Comparison of ENCODE assay signal across 12 cellular contexts in genomic region chr5:56853710-56854109, GRCh38. TPM values are rescaled to one million over a fixed set of nuclear protein-coding genes. Genes with fewer than 3 reads are reported as not detected.
DNase-seq lines count a peak whose midpoint lies in the region; ATAC-seq and TF ChIP-seq lines count a peak whose summit lies in the region.
"Had no signal": no experiment of that assay in that cellular context is flagged by ENCODE, and none has a peak within 500 bp of the region (broad histone marks: within the 10 kb centered on the region; RNA-seq: fewer than 3 reads in every experiment).

No MANE protein-coding gene starts in this region.

- no peak overlapping the region for H2AFZ ChIP-seq in H9 (ENCODE audit: low read length)

- peak overlapping the region; percentile 0 for H3K27ac Mint-ChIP-seq in activated CD4-positive, alpha-beta T cell treated with anti-CD3 and anti-CD28 coated beads, Interleukin-2, amount 10 ng/mL, durations not matched to agents 7 days and 5 days
- H3K27ac Mint-ChIP-seq in H9 (peak overlapping the region in 2 of 3 experiments; percentile 6 to 48; a peak in 3 of 7 replicates), nephron (peak overlapping the region; percentile 1 to 72 (median 12))
- peak overlapping the region; percentile 29 for H3K27ac Mint-ChIP-seq in activated T-helper 1 cell treated with anti-CD3 and anti-CD28 coated beads, Interleukin-12 subunit alpha, Interleukin-12 subunit beta, Interleukin-2, Interleukin-4 antibody, amounts not matched to agents 30 ng/mL and 10 ng/mL and 1 ng/mL, durations not matched to agents 14 hours and 24 hours and 36 hours

- H3K4me2 ChIP-seq in H9 (ENCODE audit: insufficient read depth, insufficient read length, low read length), result no peak overlapping the region

- no peak overlapping the region for H3K23ac ChIP-seq in H9 (ENCODE audit: insufficient read length, low read depth, low read length)

- H3K23me2 ChIP-seq in H9 (ENCODE audit: insufficient read length, low read depth, low read length, poor library complexity, severe bottlenecking), result no peaks in the 10 kb centered on the region

- H3K14ac ChIP-seq in H9 (ENCODE audit: insufficient read depth, low read length), result no peak overlapping the region

- no peak for TF ChIP-seq CTCF in H9 (conservative IDR thresholded peaks at IDR 0.05)
- no peak for TF ChIP-seq CTCF in nephron (IDR thresholded peaks at IDR 0.05; ENCODE audit: unreplicated experiment in 3 of 3)
- TF ChIP-seq CTCF in BE2C (IDR thresholded peaks at IDR 0.05; ENCODE audit: low read depth, low read length), result no peak

- POLR2A ChIA-PET in activated CD4-positive, alpha-beta T cell treated with anti-CD3 and anti-CD28 coated beads, Interleukin-2, amount 10 ng/mL, durations not matched to agents 7 days and 5 days (lab: Charles Lee), result no interaction called here

- H4K5ac ChIP-seq in H9 (ENCODE audit: insufficient read length, low read depth, low read length), result no peak overlapping the region

- H2BK15ac ChIP-seq in H9 (ENCODE audit: low read depth, low read length), result no peak overlapping the region

- DNase-seq in activated CD4-positive, alpha-beta T cell treated with anti-CD3 and anti-CD28 coated beads, Interleukin-2, amount 10 ng/mL, durations not matched to agents 7 days and 5 days, result no peak
- no peak for DNase-seq in activated CD4-positive, alpha-beta T cell treated with anti-CD3 and anti-CD28 coated beads for 4 hours
- DNase-seq in H9, result no peak
- no peak for DNase-seq in activated T-helper 1 cell treated with anti-CD3 and anti-CD28 coated beads, Interleukin-12 subunit alpha, Interleukin-12 subunit beta, Interleukin-2, Interleukin-4 antibody, amounts not matched to agents 30 ng/mL and 10 ng/mL and 1 ng/mL, durations not matched to agents 14 hours and 24 hours and 36 hours (ENCODE audit: low spot score)
- no peak for DNase-seq in BE2C
- no peak for DNase-seq in stimulated activated CD4-positive, alpha-beta T cell treated with anti-CD3 and anti-CD28 coated beads, Interleukin-4, amount 100 ng/mL, for 1 hour
- DNase-seq: amniotic stem cell, hypothalamus, NCI-H187 treated with DMSO at 0.1 percent for 48 hours had no signal

- H3K36me3 Mint-ChIP-seq in activated CD4-positive, alpha-beta T cell treated with anti-CD3 and anti-CD28 coated beads, Interleukin-2, amount 10 ng/mL, durations not matched to agents 7 days and 5 days (ENCODE audit: low read depth), result peaks cover 42% of the 10 kb centered on the region
- H3K36me3 Mint-ChIP-seq in H9 (ENCODE audit: insufficient read depth in 1 of 3, low read depth in 3 of 3) (no peaks in the 10 kb centered on the region), nephron (ENCODE audit: low read depth) (no peaks in the 10 kb centered on the region)
- H3K36me3 Mint-ChIP-seq in activated T-helper 1 cell treated with anti-CD3 and anti-CD28 coated beads, Interleukin-12 subunit alpha, Interleukin-12 subunit beta, Interleukin-2, Interleukin-4 antibody, amounts not matched to agents 30 ng/mL and 10 ng/mL and 1 ng/mL, durations not matched to agents 14 hours and 24 hours and 36 hours (ENCODE audit: low read depth), result peaks cover 6% of the 10 kb centered on the region

- no peak overlapping the region for H3K4me3 Mint-ChIP-seq in activated CD4-positive, alpha-beta T cell treated with anti-CD3 and anti-CD28 coated beads, Interleukin-2, amount 10 ng/mL, durations not matched to agents 7 days and 5 days
- H3K4me3 Mint-ChIP-seq in H9, result no peak overlapping the region
- no peak overlapping the region for H3K4me3 Mint-ChIP-seq in activated T-helper 1 cell treated with anti-CD3 and anti-CD28 coated beads, Interleukin-12 subunit alpha, Interleukin-12 subunit beta, Interleukin-2, Interleukin-4 antibody, amounts not matched to agents 30 ng/mL and 10 ng/mL and 1 ng/mL, durations not matched to agents 14 hours and 24 hours and 36 hours
- peak overlapping the region in 1 of 3 experiments; percentile 0 for H3K4me3 Mint-ChIP-seq in nephron

- H4K91ac ChIP-seq in H9 (ENCODE audit: insufficient read length, low read depth, low read length), result no peak overlapping the region

- no peaks in the 10 kb centered on the region for H3K79me1 ChIP-seq in H9 (ENCODE audit: insufficient read depth, low read depth, low read length, poor library complexity, severe bottlenecking)

- intact Hi-C loops in activated T-helper 1 cell treated with anti-CD3 and anti-CD28 coated beads, Interleukin-12 subunit alpha, Interleukin-12 subunit beta, Interleukin-2, Interleukin-4 antibody, amounts not matched to agents 30 ng/mL and 10 ng/mL and 1 ng/mL, durations not matched to agents 14 hours and 24 hours and 36 hours (cut with micrococcal nuclease), result loop anchor here (5.0 kb wide), 1 partner anchor 36 kb away; the partner anchor contains the start of gene MAP3K1

- no peak overlapping the region for H3T11ph ChIP-seq in H9 (ENCODE audit: low read length)

- H4K8ac ChIP-seq in H9 (replicated peaks; ENCODE audit: insufficient read length, low read depth, low read length), result no peak overlapping the region

- no peaks in the 10 kb centered on the region; the same call in 1 of the 2 replicates for H3K4me1 ChIP-seq in H9 (ENCODE audit: insufficient read depth, low read length)
- H3K4me1 ChIP-seq in BE2C, result peaks cover 22% of the 10 kb centered on the region

- H3K27me3 Mint-ChIP-seq in activated CD4-positive, alpha-beta T cell treated with anti-CD3 and anti-CD28 coated beads, Interleukin-2, amount 10 ng/mL, durations not matched to agents 7 days and 5 days, result no peaks in the 10 kb centered on the region
- H3K27me3 Mint-ChIP-seq in H9 (ENCODE audit: low read depth), result no peaks in the 10 kb centered on the region
- H3K27me3 Mint-ChIP-seq in activated T-helper 1 cell treated with anti-CD3 and anti-CD28 coated beads, Interleukin-12 subunit alpha, Interleukin-12 subunit beta, Interleukin-2, Interleukin-4 antibody, amounts not matched to agents 30 ng/mL and 10 ng/mL and 1 ng/mL, durations not matched to agents 14 hours and 24 hours and 36 hours (ENCODE audit: insufficient read depth), result no peaks in the 10 kb centered on the region
- no peaks in the 10 kb centered on the region for H3K27me3 Mint-ChIP-seq in nephron (ENCODE audit: low read depth)

- no peak overlapping the region for H2BK20ac ChIP-seq in H9 (ENCODE audit: low read depth, low read length, poor library complexity, severe bottlenecking)

- CTCF ChIA-PET in activated CD4-positive, alpha-beta T cell treated with anti-CD3 and anti-CD28 coated beads, Interleukin-2, amount 10 ng/mL, durations not matched to agents 7 days and 5 days (lab: Charles Lee), result interaction anchor here (0.6 kb wide), 1 partner anchor 337 kb away, joined by 4 read pairs; no protein-coding TSS in a partner anchor

- no peak overlapping the region for H2AK5ac ChIP-seq in H9 (ENCODE audit: insufficient read length, low read length)

- no peak overlapping the region for H3K27ac ChIP-seq in H9 (ENCODE audit: insufficient read length, low read depth, low read length)

- H3K18ac ChIP-seq in H9 (ENCODE audit: insufficient read length, low read depth, low read length), result no peak overlapping the region

- ATAC-seq in HG03378 (IDR thresholded peaks at IDR 0.05; ENCODE audit: unreplicated experiment), result no peak
- ATAC-seq: right cardiac atrium had no signal

- peaks cover 34% of the 10 kb centered on the region for H3K36me3 ChIP-seq in BE2C

- peaks cover 66% of the 10 kb centered on the region for H3K4me1 Mint-ChIP-seq in activated CD4-positive, alpha-beta T cell treated with anti-CD3 and anti-CD28 coated beads, Interleukin-2, amount 10 ng/mL, durations not matched to agents 7 days and 5 days
- H3K4me1 Mint-ChIP-seq in H9 (peaks cover 12 to 23% of the 10 kb centered on the region in 2 experiments), nephron (peaks cover 51% of the 10 kb centered on the region)
- H3K4me1 Mint-ChIP-seq in activated T-helper 1 cell treated with anti-CD3 and anti-CD28 coated beads, Interleukin-12 subunit alpha, Interleukin-12 subunit beta, Interleukin-2, Interleukin-4 antibody, amounts not matched to agents 30 ng/mL and 10 ng/mL and 1 ng/mL, durations not matched to agents 14 hours and 24 hours and 36 hours (ENCODE audit: low read depth), result peaks cover 64% of the 10 kb centered on the region

- no peak overlapping the region for H3K9ac ChIP-seq in H9 (ENCODE audit: extremely low read depth, insufficient read length, low read length)

- H3K9me3 ChIP-seq in H9 (ENCODE audit: control insufficient read depth, low read depth, low read length) (no peaks in the 10 kb centered on the region), BE2C (no peaks in the 10 kb centered on the region)

- WGBS in H9 (ENCODE audit: extremely low coverage, insufficient read length, low lambda C conversion rate), result no CpG with 5 or more reads among the region's 4 CpGs

- no peak overlapping the region for H3K4me3 ChIP-seq in BE2C (ENCODE audit: low read depth, low read length)

- H3K27me3 ChIP-seq in H9 (ENCODE audit: insufficient read depth, low read length) (no peaks in the 10 kb centered on the region), BE2C (no peaks in the 10 kb centered on the region)

- H2BK5ac ChIP-seq in H9 (ENCODE audit: insufficient read length, low read length), result no peak overlapping the region

- no peak overlapping the region for H3K4ac ChIP-seq in H9 (ENCODE audit: low read depth, low read length)

- no peak overlapping the region for H2BK12ac ChIP-seq in H9 (ENCODE audit: insufficient read length, low read depth, low read length)

- no peaks in the 10 kb centered on the region for H3K9me3 Mint-ChIP-seq in activated CD4-positive, alpha-beta T cell treated with anti-CD3 and anti-CD28 coated beads, Interleukin-2, amount 10 ng/mL, durations not matched to agents 7 days and 5 days
- H3K9me3 Mint-ChIP-seq in H9 (no peaks in the 10 kb centered on the region), nephron (no peaks in the 10 kb centered on the region)
- H3K9me3 Mint-ChIP-seq in activated T-helper 1 cell treated with anti-CD3 and anti-CD28 coated beads, Interleukin-12 subunit alpha, Interleukin-12 subunit beta, Interleukin-2, Interleukin-4 antibody, amounts not matched to agents 30 ng/mL and 10 ng/mL and 1 ng/mL, durations not matched to agents 14 hours and 24 hours and 36 hours, result no peaks in the 10 kb centered on the region

- H4K20me1 ChIP-seq in H9 (ENCODE audit: control insufficient read depth, insufficient read depth, insufficient read length), result no peaks in the 10 kb centered on the region

- no peak overlapping the region for H3K56ac ChIP-seq in H9 (ENCODE audit: insufficient read length, low read depth, low read length)

- H3K79me2 ChIP-seq in H9 (ENCODE audit: insufficient read depth, low read length), result no peaks in the 10 kb centered on the region

- no peak overlapping the region for H2BK120ac ChIP-seq in H9 (ENCODE audit: low read depth, low read length, poor library complexity, severe bottlenecking)

RNA-seq across cellular contexts. Expression of gene MAP3K1, which starts 38.4 kb away (rescaled TPM):
- 10 to 100 TPM; 59.9 to 63.9 TPM for total RNA-seq in activated CD4-positive, alpha-beta T cell treated with anti-CD3 and anti-CD28 coated beads, Interleukin-2, amount 10 ng/mL, durations not matched to agents 7 days and 5 days
- 11.1 TPM in 2 replicates for total RNA-seq in H9 (2021)
- 23.6 and 25.3 TPM in 2 replicates for total RNA-seq in activated T-helper 1 cell treated with anti-CD3 and anti-CD28 coated beads, Interleukin-12 subunit alpha, Interleukin-12 subunit beta, Interleukin-2, Interleukin-4 antibody, amounts not matched to agents 30 ng/mL and 10 ng/mL and 1 ng/mL, durations not matched to agents 14 hours and 24 hours and 36 hours
- 35.5 TPM for polyA plus RNA-seq in BE2C (2012; ENCODE audit: insufficient read depth, insufficient read length, low read depth)

RNA-seq across cellular contexts. Expression of gene SETD9, which starts 55.7 kb away (rescaled TPM):
- 1 to 10 TPM; 4.0 to 5.1 TPM for total RNA-seq in activated CD4-positive, alpha-beta T cell treated with anti-CD3 and anti-CD28 coated beads, Interleukin-2, amount 10 ng/mL, durations not matched to agents 7 days and 5 days
- 15.1 and 15.7 TPM in 2 replicates for total RNA-seq in H9 (2021)
- total RNA-seq in activated T-helper 1 cell treated with anti-CD3 and anti-CD28 coated beads, Interleukin-12 subunit alpha, Interleukin-12 subunit beta, Interleukin-2, Interleukin-4 antibody, amounts not matched to agents 30 ng/mL and 10 ng/mL and 1 ng/mL, durations not matched to agents 14 hours and 24 hours and 36 hours, result 13.6 and 14.9 TPM in 2 replicates
- 16.3 TPM for polyA plus RNA-seq in BE2C (2012; ENCODE audit: insufficient read depth, insufficient read length, low read depth)
